Comparison of ENCODE assay signal across 8 cellular contexts in the genomic region with DNA sequence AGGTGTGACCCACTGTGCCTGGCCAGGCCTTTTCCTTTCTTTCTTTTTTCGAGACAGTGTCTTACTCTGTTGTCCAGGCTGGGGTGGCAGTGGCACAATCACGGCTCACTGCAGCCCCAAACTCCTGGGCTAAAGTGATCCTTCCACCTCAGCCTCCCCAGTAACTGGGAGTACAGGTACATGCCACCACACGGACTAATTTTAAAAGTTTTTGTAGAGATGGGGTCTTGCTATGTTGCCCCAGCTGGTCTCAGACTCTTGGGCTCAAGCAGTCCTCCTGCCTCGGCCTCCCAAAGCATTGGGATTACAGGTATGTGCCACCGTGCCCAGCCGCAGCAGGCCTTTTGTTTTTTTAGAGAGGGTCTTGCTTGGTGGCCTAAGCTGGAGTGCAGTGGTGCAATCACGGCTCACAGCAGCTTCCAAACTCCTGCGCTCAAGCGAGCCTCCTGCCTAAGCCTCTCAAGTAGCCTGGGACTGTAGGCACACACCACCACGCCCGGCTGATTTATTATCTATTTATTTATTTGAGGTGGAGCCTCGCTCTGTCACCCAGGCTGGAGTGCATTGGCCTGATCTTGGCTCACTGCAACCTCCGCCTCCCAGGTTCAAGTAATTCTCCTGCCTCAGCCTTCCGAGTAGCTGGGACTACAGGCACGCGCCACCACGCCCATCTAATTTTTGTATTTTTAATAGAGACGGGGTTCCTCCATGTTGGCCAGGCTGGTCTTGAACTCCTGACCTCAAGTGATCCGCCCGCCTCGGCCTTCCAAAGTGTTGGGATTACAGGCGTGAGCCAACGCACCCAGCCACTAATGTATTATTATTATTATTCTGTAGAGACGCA. TPM values are rescaled to one million over a fixed set of nuclear protein-coding genes. Genes with fewer than 3 reads are reported as not detected.
A peak's percentile ranks its signal among the peaks of the same experiment; 100 is the strongest.
DNase-seq lines count a peak whose midpoint lies in the region; ATAC-seq, FAIRE-seq and TF ChIP-seq lines count a peak whose summit lies in the region.
"Not testable (repeated sequence)": the region's sequence is repeated elsewhere in the genome, so short reads cannot be mapped to it uniquely, and the experiment has no call there.

No MANE protein-coding gene starts in this region.

- not testable (repeated sequence) for FAIRE-seq in HepG2 (lab: Jason Lieb, UNC)

- not testable (repeated sequence) for H3K9me3 Mint-ChIP-seq in CD8-positive, alpha-beta T cell; T-helper 2 cell treated with Interferon-gamma antibody and Interleukin-4, amounts not matched to agents 5 μg/mL and 100 μg/mL, for 36 hours; osteocyte (ENCODE audit: unreplicated experiment)

- not testable (repeated sequence) for H3K36me3 ChIP-seq in CD8-positive, alpha-beta T cell (ENCODE audit: insufficient read depth, low read length)
- peaks cover 24% of the 10 kb centered on the region for H3K36me3 ChIP-seq in KOPT-K1 (ENCODE audit: insufficient read depth, low read length)
- peaks cover 0 to 20% (median 16%) of the 10 kb centered on the region in 4 donors for H3K36me3 ChIP-seq in esophagus muscularis mucosa
- peaks cover 0 to 15% of the 10 kb centered on the region in 2 experiments; a peak in 3 of 5 replicates for H3K36me3 ChIP-seq in HepG2 (replicated peaks in 1 of 2; ENCODE audit: control insufficient read depth in 1 of 2, insufficient read depth in 2 of 2, low read length in 2 of 2)
- H3K36me3 ChIP-seq in thymus (ENCODE audit: control insufficient read depth, insufficient read depth), result peaks cover 11% of the 10 kb centered on the region

- WGBS in esophagus muscularis mucosa, result 73% methylated on average over 21 of the region's 24 CpGs
- WGBS in HepG2 (ENCODE audit: low lambda C conversion rate), result 41% methylated on average over 19 of the region's 24 CpGs
- 89% methylated on average over 24 of the region's 24 CpGs for WGBS in thymus

- H3K4me3 ChIP-seq in CD8-positive, alpha-beta T cell (ENCODE audit: low read depth, low read length), result peak overlapping the region; percentile 81
- H3K4me3 ChIP-seq in astrocyte of the cerebellum (ENCODE audit: low read depth, low read length), result peak overlapping the region; percentile 93
- H3K4me3 ChIP-seq in esophagus muscularis mucosa, result peak overlapping the region; percentile 80 to 94 (median 90)
- H3K4me3 ChIP-seq in HepG2 (replicated peaks in 1 of 3; ENCODE audit: insufficient read depth in 1 of 3, low read depth in 2 of 3, low read length in 3 of 3), result peak overlapping the region; percentile 88 to 95 (median 93); a peak in 5 of 6 replicates
- H3K4me3 ChIP-seq in thymus (ENCODE audit: low read length), result peak overlapping the region; percentile 91

- not testable (repeated sequence) for DNase-seq in CD8-positive, alpha-beta T cell; T-helper 2 cell treated with Interferon-gamma antibody and Interleukin-4, amounts not matched to agents 5 μg/mL and 100 μg/mL, for 36 hours (ENCODE audit: low spot score); astrocyte of the cerebellum (ENCODE audit: low read depth); esophagus muscularis mucosa (ENCODE audit: extremely low spot score); HepG2 (ENCODE audit: low spot score); osteocyte (ENCODE audit: extremely low spot score, unreplicated experiment)

- H3K4me1 ChIP-seq in CD8-positive, alpha-beta T cell (ENCODE audit: insufficient read depth, low read length), result peaks cover 22% of the 10 kb centered on the region
- H3K4me1 ChIP-seq in esophagus muscularis mucosa (peaks cover 32 to 52% (median 45%) of the 10 kb centered on the region in 4 donors), HepG2 (ENCODE audit: insufficient read depth, low read length) (peaks cover 54% of the 10 kb centered on the region), thymus (ENCODE audit: control insufficient read depth, insufficient read depth, low read length) (peaks cover 11% of the 10 kb centered on the region)

- peak overlapping the region; percentile 93 for H3K4me3 Mint-ChIP-seq in CD8-positive, alpha-beta T cell
- H3K4me3 Mint-ChIP-seq in T-helper 2 cell treated with Interferon-gamma antibody and Interleukin-4, amounts not matched to agents 5 μg/mL and 100 μg/mL, for 36 hours, result peak overlapping the region; percentile 96
- peak overlapping the region; percentile 99 for H3K4me3 Mint-ChIP-seq in osteocyte (ENCODE audit: unreplicated experiment)

- peaks cover 22% of the 10 kb centered on the region for H3K36me3 Mint-ChIP-seq in CD8-positive, alpha-beta T cell
- peaks cover 14% of the 10 kb centered on the region for H3K36me3 Mint-ChIP-seq in T-helper 2 cell treated with Interferon-gamma antibody and Interleukin-4, amounts not matched to agents 5 μg/mL and 100 μg/mL, for 36 hours (ENCODE audit: low read depth)
- peaks cover 14% of the 10 kb centered on the region for H3K36me3 Mint-ChIP-seq in osteocyte (ENCODE audit: unreplicated experiment)

- not testable (repeated sequence) for ATAC-seq in CD8-positive, alpha-beta T cell; HepG2

- BruUV-seq in HepG2 (replicated peaks; lab: Mats Ljungman, UMichigan), result TSS peak; percentile 76

- peak overlapping the region; percentile 97 for H3K9ac ChIP-seq in HepG2 (ENCODE audit: insufficient read depth, low read depth, low read length)

- peaks cover 25% of the 10 kb centered on the region for H3K4me1 Mint-ChIP-seq in CD8-positive, alpha-beta T cell (ENCODE audit: low read depth)
- H3K4me1 Mint-ChIP-seq in T-helper 2 cell treated with Interferon-gamma antibody and Interleukin-4, amounts not matched to agents 5 μg/mL and 100 μg/mL, for 36 hours (ENCODE audit: low read depth), result peaks cover 18% of the 10 kb centered on the region
- peaks cover 27% of the 10 kb centered on the region for H3K4me1 Mint-ChIP-seq in osteocyte (ENCODE audit: unreplicated experiment)

- H2AFZ ChIP-seq in HepG2 (ENCODE audit: low read length), result not testable (repeated sequence)

- H3K9me3 ChIP-seq in CD8-positive, alpha-beta T cell (ENCODE audit: low read length); KOPT-K1 (ENCODE audit: insufficient read depth, low read length, poor library complexity, severe bottlenecking); esophagus muscularis mucosa; HepG2 (ENCODE audit: low read length); thymus (ENCODE audit: control insufficient read depth): not testable (repeated sequence)

- intact Hi-C loops in CD8-positive, alpha-beta T cell (cut with DNase I, micrococcal nuclease), result loop anchor here (1.0 kb wide), 2 partner anchors 32 to 262 kb away; a partner anchor contains a TSS
- intact Hi-C loops in esophagus muscularis mucosa (cut with DNase I); HepG2 (cut with micrococcal nuclease; ENCODE audit: unreplicated experiment): not testable (repeated sequence)

- peak overlapping the region; percentile 94 for H3K27ac Mint-ChIP-seq in CD8-positive, alpha-beta T cell
- peak overlapping the region; percentile 95 for H3K27ac Mint-ChIP-seq in T-helper 2 cell treated with Interferon-gamma antibody and Interleukin-4, amounts not matched to agents 5 μg/mL and 100 μg/mL, for 36 hours
- peak overlapping the region; percentile 95 for H3K27ac Mint-ChIP-seq in osteocyte (ENCODE audit: unreplicated experiment)

- POLR2A ChIA-PET in CD8-positive, alpha-beta T cell (lab: Charles Lee), result interaction anchor here (0.6 to 1.0 kb wide), 2 partner anchors 14 to 32 kb away, joined by 3 to 5 read pairs; a partner anchor contains a TSS
- POLR2A ChIA-PET in HepG2 (lab: Yijun Ruan, JAX), result interaction anchor here (0.8 kb wide), 1 partner anchor 14 kb away, joined by 3 read pairs; no protein-coding TSS in a partner anchor

- TF ChIP-seq CTCF in CD8-positive, alpha-beta T cell (IDR thresholded peaks at IDR 0.05); astrocyte of the cerebellum (IDR thresholded peaks at IDR 0.05; ENCODE audit: low read depth, low read length, missing control alignments); esophagus muscularis mucosa (IDR thresholded peaks at IDR 0.05); HepG2 (CRISPR knock-in tag; IDR thresholded peaks at IDR 0.05); osteocyte (IDR thresholded peaks at IDR 0.05): not testable (repeated sequence)

- peaks cover 18% of the 10 kb centered on the region for H3K79me2 ChIP-seq in HepG2 (ENCODE audit: insufficient read depth, low read length)

- not testable (repeated sequence) for H3K27me3 Mint-ChIP-seq in CD8-positive, alpha-beta T cell (ENCODE audit: low read depth); T-helper 2 cell treated with Interferon-gamma antibody and Interleukin-4, amounts not matched to agents 5 μg/mL and 100 μg/mL, for 36 hours (ENCODE audit: low read depth); osteocyte (ENCODE audit: unreplicated experiment)

- TF ChIP-seq EP300 in esophagus muscularis mucosa (IDR thresholded peaks at IDR 0.05); HepG2 (IDR thresholded peaks at IDR 0.05; ENCODE audit: low read depth in 2 of 2, low read length in 2 of 2); HepG2 (CRISPR knock-in tag; IDR thresholded peaks at IDR 0.05; ENCODE audit: borderline replicate concordance): not testable (repeated sequence)

- H3K27me3 ChIP-seq in CD8-positive, alpha-beta T cell (ENCODE audit: insufficient read depth, low read length); esophagus muscularis mucosa; HepG2 (ENCODE audit: control insufficient read depth in 1 of 2, insufficient read depth in 2 of 2, low read length in 2 of 2); thymus (ENCODE audit: control insufficient read depth, insufficient read depth): not testable (repeated sequence)

- CTCF ChIA-PET in CD8-positive, alpha-beta T cell (lab: Charles Lee), result interaction anchor here (0.6 to 1.4 kb wide), 2 partner anchors 14 to 551 kb away, joined by 3 to 5 read pairs; no protein-coding TSS in a partner anchor
- CTCF ChIA-PET in HepG2 (lab: Yijun Ruan, JAX; ENCODE audit: low intra/inter-chr PET ratio, low total read pairs), result not testable (repeated sequence)

- not testable (repeated sequence) for TF ChIP-seq POLR2A in esophagus muscularis mucosa (IDR thresholded peaks at IDR 0.05; ENCODE audit: low read depth); HepG2 (IDR thresholded peaks at IDR 0.05; ENCODE audit: insufficient read depth in 1 of 2, low read depth in 2 of 2, low read length in 2 of 2)

- H4K20me1 ChIP-seq in HepG2 (ENCODE audit: insufficient read depth, low read length), result not testable (repeated sequence)

- in situ Hi-C loops in astrocyte of the cerebellum (cut with HindIII; ENCODE audit: low sequenced_read_pairs); HepG2 (cut with HindIII; ENCODE audit: extremely low pct_ligation_motif_present, low pct_unique_long_range_greater_than_20kb): not testable (repeated sequence)

- H3K4me2 ChIP-seq in HepG2 (ENCODE audit: low read depth, low read length), result peak overlapping the region; percentile 94

- not testable (repeated sequence) for TF ChIP-seq RAD21 in HepG2 (CRISPR knock-in tag; IDR thresholded peaks at IDR 0.05)

- H3K27ac ChIP-seq in CD8-positive, alpha-beta T cell (ENCODE audit: low read depth, low read length), result peak overlapping the region; percentile 87
- H3K27ac ChIP-seq in KOPT-K1 (ENCODE audit: low read depth, low read length, poor library complexity, severe bottlenecking), result peak overlapping the region; percentile 91
- H3K27ac ChIP-seq in esophagus muscularis mucosa (replicated peaks in 1 of 4), result peak overlapping the region; percentile 97 to 100 (median 98)
- H3K27ac ChIP-seq in HepG2 (ENCODE audit: extremely low read length, insufficient read depth, low read length), result peak overlapping the region; percentile 91
- H3K27ac ChIP-seq in thymus (ENCODE audit: low read depth), result not testable (repeated sequence)

RNA-seq across cellular contexts. Expression of a gene that starts 1.0 kb away (rescaled TPM):
- total RNA-seq in CD8-positive, alpha-beta T cell, result 10 to 100 TPM; 64.9 to 68.1 TPM
- 1,000 to 10,000 TPM; 1,363 to 1,667 (median 1,434) TPM for total RNA-seq in esophagus muscularis mucosa
- total RNA-seq in HepG2 (2016; rRNA removed; fragmentation: Illumina TruSeq; extraction: Trizol), result 57.0 and 64.7 TPM in 2 replicates
- 415 and 416 TPM in 2 replicates for total RNA-seq in HepG2 (2016; cell fraction: cytosol; rRNA removed; fragmentation: Illumina TruSeq; extraction: Trizol; ENCODE audit: low read depth)
- total RNA-seq in HepG2 (2016; cell fraction: insoluble cytoplasmic fraction; rRNA removed; fragmentation: Illumina TruSeq; extraction: Trizol), result 46.9 and 63.2 TPM in 2 replicates
- 235 and 276 TPM in 2 replicates for total RNA-seq in HepG2 (2016; cell fraction: membrane; rRNA removed; fragmentation: Illumina TruSeq; extraction: Trizol)
- 28.8 and 32.2 TPM in 2 replicates for total RNA-seq in HepG2 (2016; cell fraction: nucleus; rRNA removed; fragmentation: Illumina TruSeq; extraction: Trizol)
- 50.3 and 55.8 TPM in 2 replicates for polyA plus RNA-seq in HepG2 (2011; rRNA removed)
- 52.1 and 56.8 TPM in 2 replicates for polyA plus RNA-seq in HepG2 (2011; cell fraction: cytosol; rRNA removed)
- 41.3 and 52.2 TPM in 2 replicates for polyA plus RNA-seq in HepG2 (2011; cell fraction: nucleus; rRNA removed)
- polyA plus RNA-seq in HepG2 (2012), result 14.6 and 20.9 TPM in 2 replicates
- 421 and 463 TPM in 2 replicates for polyA plus RNA-seq in HepG2 (2016; cell fraction: cytosol; fragmentation: Illumina TruSeq; extraction: Trizol; ENCODE audit: low read depth)
- 46.3 and 48.2 TPM in 2 replicates for polyA plus RNA-seq in HepG2 (2016; cell fraction: insoluble cytoplasmic fraction; fragmentation: Illumina TruSeq; extraction: Trizol; ENCODE audit: low read depth)
- polyA plus RNA-seq in HepG2 (2016; cell fraction: membrane; fragmentation: Illumina TruSeq; extraction: Trizol; ENCODE audit: low read depth), result 226 and 236 TPM in 2 replicates
- 54.1 and 65.0 TPM in 2 replicates for polyA plus RNA-seq in HepG2 (2016; cell fraction: nucleus; fragmentation: Illumina TruSeq; extraction: Trizol; ENCODE audit: insufficient read depth, low read depth)
- polyA minus RNA-seq in HepG2 (2011; rRNA and poly(A)+ RNA removed; ENCODE audit: low replicate concordance), result 20.3 and 61.1 TPM in 2 replicates
- polyA minus RNA-seq in HepG2 (2011; cell fraction: cytosol; rRNA and poly(A)+ RNA removed), result 7.8 and 8.5 TPM in 2 replicates
- polyA minus RNA-seq in HepG2 (2011; cell fraction: nucleus; rRNA and poly(A)+ RNA removed), result 7.5 and 10.1 TPM in 2 replicates
- 193 and 204 TPM in 2 replicates for total RNA-seq in osteocyte
- 349 TPM for polyA plus RNA-seq in thymus

RNA-seq across cellular contexts. Expression of a gene that starts 26.9 kb away (rescaled TPM):
- not detected for total RNA-seq in CD8-positive, alpha-beta T cell
- total RNA-seq in esophagus muscularis mucosa (not detected), HepG2 (2016; rRNA removed; fragmentation: Illumina TruSeq; extraction: Trizol) (not detected in 2 replicates), osteocyte (not detected in 2 replicates)
- not detected in 2 replicates for total RNA-seq in HepG2 (2016; cell fraction: cytosol; rRNA removed; fragmentation: Illumina TruSeq; extraction: Trizol; ENCODE audit: low read depth)
- not detected in 2 replicates for total RNA-seq in HepG2 (2016; cell fraction: insoluble cytoplasmic fraction; rRNA removed; fragmentation: Illumina TruSeq; extraction: Trizol)
- total RNA-seq in HepG2 (2016; cell fraction: membrane; rRNA removed; fragmentation: Illumina TruSeq; extraction: Trizol), result not detected in 2 replicates
- total RNA-seq in HepG2 (2016; cell fraction: nucleus; rRNA removed; fragmentation: Illumina TruSeq; extraction: Trizol), result not detected in 2 replicates
- polyA plus RNA-seq in HepG2 (2011; rRNA removed) (not detected in 2 replicates), thymus (not detected)
- not detected in 2 replicates for polyA plus RNA-seq in HepG2 (2011; cell fraction: cytosol; rRNA removed)
- polyA plus RNA-seq in HepG2 (2011; cell fraction: nucleus; rRNA removed), result not detected in 2 replicates
- not detected in 2 replicates for polyA plus RNA-seq in HepG2 (2012)
- not detected in 2 replicates for polyA plus RNA-seq in HepG2 (2016; cell fraction: cytosol; fragmentation: Illumina TruSeq; extraction: Trizol; ENCODE audit: low read depth)
- not detected in 2 replicates for polyA plus RNA-seq in HepG2 (2016; cell fraction: insoluble cytoplasmic fraction; fragmentation: Illumina TruSeq; extraction: Trizol; ENCODE audit: low read depth)
- not detected in 2 replicates for polyA plus RNA-seq in HepG2 (2016; cell fraction: membrane; fragmentation: Illumina TruSeq; extraction: Trizol; ENCODE audit: low read depth)
- polyA plus RNA-seq in HepG2 (2016; cell fraction: nucleus; fragmentation: Illumina TruSeq; extraction: Trizol; ENCODE audit: insufficient read depth, low read depth), result not detected in 2 replicates
- not detected in 2 replicates for polyA minus RNA-seq in HepG2 (2011; rRNA and poly(A)+ RNA removed; ENCODE audit: low replicate concordance)
- not detected in 2 replicates for polyA minus RNA-seq in HepG2 (2011; cell fraction: cytosol; rRNA and poly(A)+ RNA removed)
- polyA minus RNA-seq in HepG2 (2011; cell fraction: nucleus; rRNA and poly(A)+ RNA removed), result not detected in 2 replicates

RNA-seq across cellular contexts. Expression of a gene that starts 32.1 kb away (rescaled TPM):
- 100 to 1,000 TPM; 924 to 926 TPM for total RNA-seq in CD8-positive, alpha-beta T cell
- total RNA-seq in esophagus muscularis mucosa (100 to 1,000 TPM; 350 to 500 (median 454) TPM), HepG2 (2016; rRNA removed; fragmentation: Illumina TruSeq; extraction: Trizol) (44.2 and 53.9 TPM in 2 replicates), osteocyte (231 and 232 TPM in 2 replicates)
- total RNA-seq in HepG2 (2016; cell fraction: cytosol; rRNA removed; fragmentation: Illumina TruSeq; extraction: Trizol; ENCODE audit: low read depth), result 107 and 126 TPM in 2 replicates
- total RNA-seq in HepG2 (2016; cell fraction: insoluble cytoplasmic fraction; rRNA removed; fragmentation: Illumina TruSeq; extraction: Trizol), result 45.6 and 56.7 TPM in 2 replicates
- total RNA-seq in HepG2 (2016; cell fraction: membrane; rRNA removed; fragmentation: Illumina TruSeq; extraction: Trizol), result 135 and 149 TPM in 2 replicates
- 47.1 and 55.4 TPM in 2 replicates for total RNA-seq in HepG2 (2016; cell fraction: nucleus; rRNA removed; fragmentation: Illumina TruSeq; extraction: Trizol)
- polyA plus RNA-seq in HepG2 (2011; rRNA removed) (137 and 141 TPM in 2 replicates), thymus (621 TPM)
- 112 and 146 TPM in 2 replicates for polyA plus RNA-seq in HepG2 (2011; cell fraction: cytosol; rRNA removed)
- 144 and 157 TPM in 2 replicates for polyA plus RNA-seq in HepG2 (2011; cell fraction: nucleus; rRNA removed)
- polyA plus RNA-seq in HepG2 (2012), result 184 and 186 TPM in 2 replicates
- polyA plus RNA-seq in HepG2 (2016; cell fraction: cytosol; fragmentation: Illumina TruSeq; extraction: Trizol; ENCODE audit: low read depth), result 140 and 165 TPM in 2 replicates
- polyA plus RNA-seq in HepG2 (2016; cell fraction: insoluble cytoplasmic fraction; fragmentation: Illumina TruSeq; extraction: Trizol; ENCODE audit: low read depth), result 95.8 and 96.6 TPM in 2 replicates
- polyA plus RNA-seq in HepG2 (2016; cell fraction: membrane; fragmentation: Illumina TruSeq; extraction: Trizol; ENCODE audit: low read depth), result 223 and 257 TPM in 2 replicates
- polyA plus RNA-seq in HepG2 (2016; cell fraction: nucleus; fragmentation: Illumina TruSeq; extraction: Trizol; ENCODE audit: insufficient read depth, low read depth), result 129 and 142 TPM in 2 replicates
- polyA minus RNA-seq in HepG2 (2011; rRNA and poly(A)+ RNA removed; ENCODE audit: low replicate concordance), result 51.2 and 58.9 TPM in 2 replicates
- 55.2 and 56.4 TPM in 2 replicates for polyA minus RNA-seq in HepG2 (2011; cell fraction: cytosol; rRNA and poly(A)+ RNA removed)
- polyA minus RNA-seq in HepG2 (2011; cell fraction: nucleus; rRNA and poly(A)+ RNA removed), result 36.2 and 36.4 TPM in 2 replicates

RNA-seq across cellular contexts. Expression of a gene that starts 44.3 kb away (rescaled TPM):
- total RNA-seq in CD8-positive, alpha-beta T cell, result not detected
- total RNA-seq in esophagus muscularis mucosa, result not detected
- total RNA-seq in HepG2 (2016; rRNA removed; fragmentation: Illumina TruSeq; extraction: Trizol), result not detected in 2 replicates
- total RNA-seq in HepG2 (2016; cell fraction: cytosol; rRNA removed; fragmentation: Illumina TruSeq; extraction: Trizol; ENCODE audit: low read depth), result not detected in 2 replicates
- total RNA-seq in HepG2 (2016; cell fraction: insoluble cytoplasmic fraction; rRNA removed; fragmentation: Illumina TruSeq; extraction: Trizol), result not detected in 2 replicates
- total RNA-seq in HepG2 (2016; cell fraction: membrane; rRNA removed; fragmentation: Illumina TruSeq; extraction: Trizol), result not detected in 2 replicates
- not detected in 2 replicates for total RNA-seq in HepG2 (2016; cell fraction: nucleus; rRNA removed; fragmentation: Illumina TruSeq; extraction: Trizol)
- polyA plus RNA-seq in HepG2 (2011; rRNA removed), result not detected in 2 replicates
- polyA plus RNA-seq in HepG2 (2011; cell fraction: cytosol; rRNA removed), result not detected in 2 replicates
- polyA plus RNA-seq in HepG2 (2011; cell fraction: nucleus; rRNA removed), result not detected in 2 replicates
- not detected in 2 replicates for polyA plus RNA-seq in HepG2 (2012)
- polyA plus RNA-seq in HepG2 (2016; cell fraction: cytosol; fragmentation: Illumina TruSeq; extraction: Trizol; ENCODE audit: low read depth), result not detected in 2 replicates
- not detected in 2 replicates for polyA plus RNA-seq in HepG2 (2016; cell fraction: insoluble cytoplasmic fraction; fragmentation: Illumina TruSeq; extraction: Trizol; ENCODE audit: low read depth)
- not detected in 2 replicates for polyA plus RNA-seq in HepG2 (2016; cell fraction: membrane; fragmentation: Illumina TruSeq; extraction: Trizol; ENCODE audit: low read depth)
- not detected in 2 replicates for polyA plus RNA-seq in HepG2 (2016; cell fraction: nucleus; fragmentation: Illumina TruSeq; extraction: Trizol; ENCODE audit: insufficient read depth, low read depth)
- polyA minus RNA-seq in HepG2 (2011; rRNA and poly(A)+ RNA removed; ENCODE audit: low replicate concordance), result not detected in 2 replicates
- polyA minus RNA-seq in HepG2 (2011; cell fraction: cytosol; rRNA and poly(A)+ RNA removed), result not detected in 2 replicates
- polyA minus RNA-seq in HepG2 (2011; cell fraction: nucleus; rRNA and poly(A)+ RNA removed), result not detected in 2 replicates
- total RNA-seq in osteocyte, result not detected in 2 replicates
- 0.05 TPM for polyA plus RNA-seq in thymus
